15 cellular contexts compared by ENCODE assay signal in genomic region chr14:55126932-55127490, GRCh38. TPM values are rescaled to one million over a fixed set of nuclear protein-coding genes. Genes with fewer than 3 reads are reported as not detected.
DNase-seq lines count a peak whose midpoint lies in the region; ATAC-seq and TF ChIP-seq lines count a peak whose summit lies in the region.
"Had no signal": no experiment of that assay in that cellular context is flagged by ENCODE, and none has a peak within 500 bp of the region (broad histone marks: within the 10 kb centered on the region; RNA-seq: fewer than 3 reads in every experiment).

No MANE protein-coding gene starts in this region.

- H3K4me3 Mint-ChIP-seq in MCF 10A (ENCODE audit: unreplicated experiment): no peak overlapping the region
- no peak overlapping the region for H3K4me3 Mint-ChIP-seq in activated T-helper 1 cell treated with anti-CD3 and anti-CD28 coated beads, Interleukin-12 subunit alpha, Interleukin-12 subunit beta, Interleukin-2, Interleukin-4 antibody, amounts not matched to agents 30 ng/mL and 10 ng/mL and 1 ng/mL, durations not matched to agents 14 hours and 24 hours and 36 hours

- H3K27me3 ChIP-seq in breast epithelium (no peaks in the 10 kb centered on the region), RWPE2 (ENCODE audit: insufficient read depth, poor library complexity, severe bottlenecking) (no peaks in the 10 kb centered on the region), lower lobe of right lung (ENCODE audit: low read depth) (no peaks in the 10 kb centered on the region), upper lobe of right lung (no peaks in the 10 kb centered on the region)
- H3K27me3 ChIP-seq: MG63 had no signal

- intact Hi-C loops in breast epithelium (cut with DNase I; ENCODE audit: low total_unique reads): no loop called here
- intact Hi-C loops in MCF 10A (cut with micrococcal nuclease): no loop called here
- intact Hi-C loops in lower lobe of right lung (cut with DNase I): no loop called here
- intact Hi-C loops in upper lobe of right lung (cut with DNase I): no loop called here
- intact Hi-C loops in activated T-helper 1 cell treated with anti-CD3 and anti-CD28 coated beads, Interleukin-12 subunit alpha, Interleukin-12 subunit beta, Interleukin-2, Interleukin-4 antibody, amounts not matched to agents 30 ng/mL and 10 ng/mL and 1 ng/mL, durations not matched to agents 14 hours and 24 hours and 36 hours (cut with micrococcal nuclease): no loop called here

- H3K9me3 ChIP-seq in breast epithelium (no peaks in the 10 kb centered on the region), RWPE2 (ENCODE audit: severe bottlenecking) (no peaks in the 10 kb centered on the region), lower lobe of right lung (no peaks in the 10 kb centered on the region), upper lobe of right lung (no peaks in the 10 kb centered on the region)
- H3K9me3 ChIP-seq: MG63 had no signal

- TF ChIP-seq POLR2A in breast epithelium (IDR thresholded peaks at IDR 0.05): no peak

- no peak for ATAC-seq in RWPE2 (ENCODE audit: low read depth)
- no peak for ATAC-seq in lower lobe of right lung
- ATAC-seq in upper lobe of right lung: no peak

- no peaks in the 10 kb centered on the region for H3K9me3 Mint-ChIP-seq in MCF 10A (ENCODE audit: unreplicated experiment)
- H3K9me3 Mint-ChIP-seq in activated T-helper 1 cell treated with anti-CD3 and anti-CD28 coated beads, Interleukin-12 subunit alpha, Interleukin-12 subunit beta, Interleukin-2, Interleukin-4 antibody, amounts not matched to agents 30 ng/mL and 10 ng/mL and 1 ng/mL, durations not matched to agents 14 hours and 24 hours and 36 hours: no peaks in the 10 kb centered on the region
- H3K9me3 Mint-ChIP-seq: activated T-helper 2 cell treated with anti-CD3 and anti-CD28 coated beads, Interferon-gamma antibody, Interleukin-2, Interleukin-4, amounts not matched to agents 10 μg/mL and 5 μg/mL and 100 μg/mL, durations not matched to agents 14 hours and 24 hours and 36 hours had no signal

- peaks cover 28% of the 10 kb centered on the region for H3K4me1 Mint-ChIP-seq in MCF 10A (ENCODE audit: insufficient read depth, unreplicated experiment)
- H3K4me1 Mint-ChIP-seq in activated T-helper 1 cell treated with anti-CD3 and anti-CD28 coated beads, Interleukin-12 subunit alpha, Interleukin-12 subunit beta, Interleukin-2, Interleukin-4 antibody, amounts not matched to agents 30 ng/mL and 10 ng/mL and 1 ng/mL, durations not matched to agents 14 hours and 24 hours and 36 hours (ENCODE audit: low read depth): peaks cover 26% of the 10 kb centered on the region

- peaks cover 13% of the 10 kb centered on the region for H3K36me3 Mint-ChIP-seq in MCF 10A (ENCODE audit: insufficient read depth, unreplicated experiment)
- H3K36me3 Mint-ChIP-seq in activated T-helper 1 cell treated with anti-CD3 and anti-CD28 coated beads, Interleukin-12 subunit alpha, Interleukin-12 subunit beta, Interleukin-2, Interleukin-4 antibody, amounts not matched to agents 30 ng/mL and 10 ng/mL and 1 ng/mL, durations not matched to agents 14 hours and 24 hours and 36 hours (ENCODE audit: low read depth): peaks cover 5% of the 10 kb centered on the region

- H3K27me3 Mint-ChIP-seq in MCF 10A (ENCODE audit: insufficient read depth, unreplicated experiment): no peaks in the 10 kb centered on the region
- peaks cover 32% of the 10 kb centered on the region for H3K27me3 Mint-ChIP-seq in activated T-helper 1 cell treated with anti-CD3 and anti-CD28 coated beads, Interleukin-12 subunit alpha, Interleukin-12 subunit beta, Interleukin-2, Interleukin-4 antibody, amounts not matched to agents 30 ng/mL and 10 ng/mL and 1 ng/mL, durations not matched to agents 14 hours and 24 hours and 36 hours (ENCODE audit: insufficient read depth)

- DNase-seq in breast epithelium (ENCODE audit: low spot score in 2 of 2) (no peak), MCF 10A (ENCODE audit: unreplicated experiment) (no peak), RWPE2 (ENCODE audit: low spot score) (no peak), lower lobe of right lung (no peak), upper lobe of right lung (no peak), GM19238 (ENCODE audit: insufficient read length, low spot score) (no peak), SHP77 treated with DMSO at 0.1 percent for 48 hours (lab: John Stamatoyannopoulos, UW) (no peak)
- DNase-seq in activated T-helper 1 cell treated with anti-CD3 and anti-CD28 coated beads, Interleukin-12 subunit alpha, Interleukin-12 subunit beta, Interleukin-2, Interleukin-4 antibody, amounts not matched to agents 30 ng/mL and 10 ng/mL and 1 ng/mL, durations not matched to agents 14 hours and 24 hours and 36 hours (ENCODE audit: low spot score): no peak
- DNase-seq: aorta, NCI-H2107, NCI-H774, Right ventricle myocardium superior, substantia nigra had no signal

- no peaks in the 10 kb centered on the region for H3K36me3 ChIP-seq in breast epithelium
- H3K36me3 ChIP-seq in RWPE2 (ENCODE audit: low read depth): peaks cover 16% of the 10 kb centered on the region
- peaks cover 10% of the 10 kb centered on the region for H3K36me3 ChIP-seq in lower lobe of right lung
- peaks cover 8% of the 10 kb centered on the region for H3K36me3 ChIP-seq in upper lobe of right lung
- H3K36me3 ChIP-seq: MG63 had no signal

- H3K27ac ChIP-seq in breast epithelium (peak overlapping the region; percentile 28 to 99), RWPE2 (ENCODE audit: poor library complexity, severe bottlenecking) (peak overlapping the region; percentile 66), lower lobe of right lung (peak overlapping the region; percentile 51), upper lobe of right lung (peak overlapping the region; percentile 60)

- CTCF ChIA-PET in MCF 10A (lab: Yijun Ruan, JAX): interaction anchor here (0.6 kb wide), 1 partner anchor 81 kb away, joined by 6 read pairs; no protein-coding TSS in a partner anchor

- H3K4me3 ChIP-seq in breast epithelium: no peak overlapping the region
- H3K4me3 ChIP-seq in RWPE2 (ENCODE audit: severe bottlenecking): no peak overlapping the region
- no peak overlapping the region for H3K4me3 ChIP-seq in lower lobe of right lung
- H3K4me3 ChIP-seq in upper lobe of right lung: no peak overlapping the region
- H3K4me3 ChIP-seq: MG63 had no signal

- peaks cover 9 to 19% of the 10 kb centered on the region in 2 donors for H3K4me1 ChIP-seq in breast epithelium
- H3K4me1 ChIP-seq in RWPE2 (ENCODE audit: insufficient read depth, poor library complexity, severe bottlenecking): peaks cover 47% of the 10 kb centered on the region
- H3K4me1 ChIP-seq in lower lobe of right lung: peaks cover 65% of the 10 kb centered on the region
- H3K4me1 ChIP-seq in upper lobe of right lung: peaks cover 62% of the 10 kb centered on the region

- no peak overlapping the region for H3K27ac Mint-ChIP-seq in MCF 10A (ENCODE audit: low read depth, unreplicated experiment)
- H3K27ac Mint-ChIP-seq in activated T-helper 1 cell treated with anti-CD3 and anti-CD28 coated beads, Interleukin-12 subunit alpha, Interleukin-12 subunit beta, Interleukin-2, Interleukin-4 antibody, amounts not matched to agents 30 ng/mL and 10 ng/mL and 1 ng/mL, durations not matched to agents 14 hours and 24 hours and 36 hours: no peak overlapping the region
- H3K27ac Mint-ChIP-seq: activated T-helper 2 cell treated with anti-CD3 and anti-CD28 coated beads, Interferon-gamma antibody, Interleukin-2, Interleukin-4, amounts not matched to agents 10 μg/mL and 5 μg/mL and 100 μg/mL, durations not matched to agents 14 hours and 24 hours and 36 hours had no signal

- TF ChIP-seq CTCF in breast epithelium (IDR thresholded peaks at IDR 0.05) (no peak), MCF 10A (IDR thresholded peaks at IDR 0.05; ENCODE audit: unreplicated experiment) (no peak), RWPE2 (IDR thresholded peaks at IDR 0.05; ENCODE audit: poor library complexity, severe bottlenecking) (no peak), lower lobe of right lung (IDR thresholded peaks at IDR 0.05) (no peak), upper lobe of right lung (IDR thresholded peaks at IDR 0.05) (no peak)

- no TSS peak for BruUV-seq in MCF 10A (replicated peaks; lab: Mats Ljungman, UMichigan)

- POLR2A ChIA-PET in MCF 10A (lab: Yijun Ruan, JAX): interaction anchor here (1.1 to 12.8 kb wide), 6 partner anchors 9 to 75 kb away, joined by 3 to 385 read pairs (median 40); partner anchors contain the start of gene MAPK1IP1L

RNA-seq across cellular contexts. Expression of gene LGALS3, which starts 2.0 kb away (rescaled TPM):
- 100 to 1,000 TPM; 293 to 580 (median 571) TPM for total RNA-seq in breast epithelium
- 154 and 178 TPM in 2 replicates for total RNA-seq in MCF 10A (2022)
- total RNA-seq in lower lobe of right lung: 528 TPM
- total RNA-seq in upper lobe of right lung: 351 TPM
- 10.4 and 12.0 TPM in 2 replicates for total RNA-seq in activated T-helper 1 cell treated with anti-CD3 and anti-CD28 coated beads, Interleukin-12 subunit alpha, Interleukin-12 subunit beta, Interleukin-2, Interleukin-4 antibody, amounts not matched to agents 30 ng/mL and 10 ng/mL and 1 ng/mL, durations not matched to agents 14 hours and 24 hours and 36 hours

Comparison
In these comparisons a context has a peak if more than half of its experiments do, and no peak if none do; other contexts are left out.
1. RNA of gene LGALS3, which starts 2.0 kb away (total RNA-seq): 293 to 580 TPM in breast epithelium, 528 TPM in lower lobe of right lung (single experiment), 351 TPM in upper lobe of right lung (single experiment) and 154 to 178 TPM in MCF 10A; 10.4 to 12.0 TPM in activated T-helper 1 cell treated with anti-CD3 and anti-CD28 coated beads, Interleukin-12 subunit alpha, Interleukin-12 subunit beta, Interleukin-2, Interleukin-4 antibody, amounts not matched to agents 30 ng/mL and 10 ng/mL and 1 ng/mL, durations not matched to agents 14 hours and 24 hours and 36 hours; every median in the first group is over 10 times any median in the second.
2. Peak in every context shown above with its lines, with median percentiles within 50 percentile points of each other: H3K27ac ChIP-seq.